1 cellular context compared by ENCODE assay signal in genomic region chr5:16693879-16694278, GRCh38.
TF ChIP-seq lines count a peak whose summit lies in the region.

No MANE protein-coding gene starts in this region.

TF ChIP-seq in WTC11, 78 proteins besides CTCF, POLR2A, EP300 and RAD21 (continued from another document):
- no peak for TF ChIP-seq ATF2 (CRISPR knock-in tag; IDR thresholded peaks at IDR 0.05; ENCODE audit: borderline replicate concordance, low read depth)
- no peak for TF ChIP-seq MLX (CRISPR knock-in tag; IDR thresholded peaks at IDR 0.05)
- no peak for TF ChIP-seq NFE2L1 (CRISPR knock-in tag; IDR thresholded peaks at IDR 0.05)
- no peak for TF ChIP-seq AFF4 (CRISPR knock-in tag; IDR thresholded peaks at IDR 0.05; ENCODE audit: borderline replicate concordance)
- TF ChIP-seq ZBTB21 (CRISPR knock-in tag; IDR thresholded peaks at IDR 0.05; ENCODE audit: borderline replicate concordance): no peak
- TF ChIP-seq OVOL2 (CRISPR knock-in tag; IDR thresholded peaks at IDR 0.05; ENCODE audit: borderline replicate concordance): no peak
- TF ChIP-seq E2F5 (CRISPR knock-in tag; IDR thresholded peaks at IDR 0.05): no peak
- TF ChIP-seq ATF1 (CRISPR knock-in tag; IDR thresholded peaks at IDR 0.05): no peak
- no peak for TF ChIP-seq TEAD4 (CRISPR knock-in tag; IDR thresholded peaks at IDR 0.05)
- no peak for TF ChIP-seq CREM (CRISPR knock-in tag; IDR thresholded peaks at IDR 0.05)
TF ChIP-seq in WTC11: peak in this region for 0.
